In the genomic region with DNA sequence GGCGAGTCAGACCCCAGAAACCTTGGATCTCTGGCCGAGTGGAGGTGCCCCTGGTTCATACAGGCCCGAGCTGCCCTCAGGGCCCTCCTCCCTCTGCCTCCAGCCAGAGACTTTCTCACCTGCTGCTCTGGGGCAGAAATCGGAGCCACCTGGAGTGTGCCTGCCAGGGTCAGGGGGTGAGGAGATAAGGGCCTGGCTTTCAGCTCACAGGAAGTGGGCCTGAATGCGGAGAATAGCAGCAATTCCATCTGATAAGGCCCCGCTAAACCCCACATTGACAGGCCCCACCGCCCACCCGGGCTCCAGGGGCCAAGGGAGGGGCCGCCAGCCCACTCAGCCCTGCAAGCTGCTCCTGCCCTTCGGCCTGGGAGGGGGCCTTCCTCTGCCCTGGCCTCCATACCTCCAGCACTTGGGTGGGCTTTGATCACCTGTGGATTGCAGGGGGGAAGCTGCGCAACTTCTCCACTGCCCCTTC, we compare ENCODE assay signal across 1 cellular context.
TF ChIP-seq lines count a peak whose summit lies in the region.

No MANE protein-coding gene starts in this region.

TF ChIP-seq in H1, 55 proteins besides CTCF, POLR2A, EP300 and RAD21 (continued from another document):
- TF ChIP-seq, protein P1, sequence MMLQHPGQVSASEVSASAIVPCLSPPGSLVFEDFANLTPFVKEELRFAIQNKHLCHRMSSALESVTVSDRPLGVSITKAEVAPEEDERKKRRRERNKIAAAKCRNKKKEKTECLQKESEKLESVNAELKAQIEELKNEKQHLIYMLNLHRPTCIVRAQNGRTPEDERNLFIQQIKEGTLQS (IDR thresholded peaks at IDR 0.05; ENCODE audit: insufficient read depth, low read depth, low read length), result no peak
- TF ChIP-seq EGR1 (IDR thresholded peaks at IDR 0.05; ENCODE audit: borderline replicate concordance, low read depth, low read length) (no peak), JUND (IDR thresholded peaks at IDR 0.05; ENCODE audit: low read length) (no peak)
